In genomic region chr5:56822961-56823360, GRCh38 we compare ENCODE assay signal across 10 cellular contexts. TPM values are rescaled to one million over a fixed set of nuclear protein-coding genes. Genes with fewer than 3 reads are reported as not detected.
DNase-seq lines count a peak whose midpoint lies in the region; ATAC-seq and TF ChIP-seq lines count a peak whose summit lies in the region.
"Had no signal": no experiment of that assay in that cellular context is flagged by ENCODE, and none has a peak within 500 bp of the region (broad histone marks: within the 10 kb centered on the region; RNA-seq: fewer than 3 reads in every experiment).

No MANE protein-coding gene starts in this region.

- H3K4me1 ChIP-seq in OCI-LY7 (ENCODE audit: insufficient read depth, low read length, poor library complexity, severe bottlenecking) (peaks cover 49% of the 10 kb centered on the region), hepatocyte (ENCODE audit: insufficient read depth) (peaks cover 36% of the 10 kb centered on the region), thyroid gland (peaks cover 52 to 65% of the 10 kb centered on the region in 2 donors)

- DNase-seq in left ventricle myocardium superior: peak; percentile 26
- no peak for DNase-seq in cardiac septum (ENCODE audit: low spot score)
- no peak for DNase-seq in OCI-LY7 (ENCODE audit: low spot score)
- DNase-seq in hepatocyte (ENCODE audit: low spot score): no peak
- peak; percentile 34 to 43 for DNase-seq in thyroid gland
- DNase-seq in glomerular visceral epithelial cell (ENCODE audit: extremely low spot score): no peak
- DNase-seq: EL, T-helper 9 cell had no signal

- H3K79me2 ChIP-seq in OCI-LY7 (ENCODE audit: insufficient read depth, low read depth, low read length): peaks cover 98% of the 10 kb centered on the region
- H3K79me2 ChIP-seq in hepatocyte: peaks cover 100% of the 10 kb centered on the region

- CTCF ChIA-PET in OCI-LY7 (lab: Charles Lee; ENCODE audit: unreplicated experiment): no interaction called here

- TF ChIP-seq POLR2A in thyroid gland (IDR thresholded peaks at IDR 0.05): no peak

- WGBS in hepatocyte (ENCODE audit: low lambda C conversion rate, missing lambda C conversion rate): 76% methylated on average over 5 of the region's 5 CpGs
- 36 to 40% methylated on average over 5 of the region's 5 CpGs for WGBS in thyroid gland, 2 donors

- H3K36me3 ChIP-seq in OCI-LY7 (ENCODE audit: insufficient read depth, low read length) (peaks cover 18% of the 10 kb centered on the region), hepatocyte (replicated peaks; ENCODE audit: insufficient read depth, low read depth) (no peaks in the 10 kb centered on the region), thyroid gland (no peaks in the 10 kb centered on the region)

- H3K4me3 ChIP-seq in OCI-LY7 (ENCODE audit: low read depth, low read length, poor library complexity, severe bottlenecking) (no peak overlapping the region), hepatocyte (no peak overlapping the region), thyroid gland (replicated peaks in 1 of 3) (no peak overlapping the region)

- no peaks in the 10 kb centered on the region for H3K27me3 ChIP-seq in hepatocyte
- no peaks in the 10 kb centered on the region for H3K27me3 ChIP-seq in thyroid gland

- H4K20me1 ChIP-seq in OCI-LY7 (ENCODE audit: insufficient read depth, low read length): peaks cover 41% of the 10 kb centered on the region; the same call in 1 of the 2 replicates
- peaks cover 48% of the 10 kb centered on the region for H4K20me1 ChIP-seq in hepatocyte (ENCODE audit: insufficient read depth, poor library complexity, severe bottlenecking)

- H3K9me3 ChIP-seq in OCI-LY7 (ENCODE audit: low read length) (no peaks in the 10 kb centered on the region), hepatocyte (ENCODE audit: low read depth) (no peaks in the 10 kb centered on the region), thyroid gland (no peaks in the 10 kb centered on the region)

- ATAC-seq in left ventricle myocardium superior (no peak), GM19035 (IDR thresholded peaks at IDR 0.05; ENCODE audit: unreplicated experiment) (no peak), HG02852 (IDR thresholded peaks at IDR 0.05; ENCODE audit: unreplicated experiment) (no peak)

- H2AFZ ChIP-seq in OCI-LY7 (ENCODE audit: low read length) (no peak overlapping the region), hepatocyte (no peak overlapping the region)

- H3K27ac ChIP-seq in OCI-LY7 (ENCODE audit: low read depth, low read length, poor library complexity, severe bottlenecking) (no peak overlapping the region), hepatocyte (peak overlapping the region; percentile 9), thyroid gland (peak overlapping the region in 2 of 3 donors; percentile 11 to 42)

- H3K9me2 ChIP-seq in OCI-LY7 (ENCODE audit: insufficient read depth, low read length) (no peaks in the 10 kb centered on the region), hepatocyte (replicated peaks; ENCODE audit: insufficient read depth) (no peaks in the 10 kb centered on the region)

- POLR2A ChIA-PET in OCI-LY7 (lab: Charles Lee): interaction anchor here (0.6 to 0.7 kb wide), 2 partner anchors 9 to 425 kb away, joined by 3 to 4 read pairs; no protein-coding TSS in a partner anchor

- peak overlapping the region; percentile 8; the same call in 1 of the 2 replicates for H3K4me2 ChIP-seq in OCI-LY7 (ENCODE audit: low read length)
- H3K4me2 ChIP-seq in hepatocyte: peak overlapping the region; percentile 17

- BruUV-seq in OCI-LY7 (replicated peaks; lab: Mats Ljungman, UMichigan): no TSS peak

- TF ChIP-seq CTCF in OCI-LY7 (conservative IDR thresholded peaks at IDR 0.05; ENCODE audit: low read length) (no peak), hepatocyte (IDR thresholded peaks at IDR 0.05; ENCODE audit: poor library complexity) (no peak), thyroid gland (IDR thresholded peaks at IDR 0.05) (no peak)

- intact Hi-C loops in left ventricle myocardium superior (cut with micrococcal nuclease): no loop called here
- intact Hi-C loops in cardiac septum (cut with DNase I): no loop called here
- intact Hi-C loops in OCI-LY7 (cut with micrococcal nuclease; ENCODE audit: unreplicated experiment): no loop called here
- intact Hi-C loops in thyroid gland (cut with DNase I): no loop called here

RNA-seq across cellular contexts. Expression of gene MAP3K1, which starts 7.6 kb away (rescaled TPM):
- total RNA-seq in left ventricle myocardium superior (6.5 TPM), cardiac septum (6.8 TPM), OCI-LY7 (2022) (29.4 and 31.5 TPM in 2 replicates), hepatocyte (36.0 and 38.2 TPM in 2 replicates), thyroid gland (100 to 1,000 TPM in 1 of 4 donors, 10 to 100 TPM in 3; 56.9 to 113 (median 66.4) TPM)
- 25.9 and 29.9 TPM in 2 replicates for total RNA-seq in OCI-LY7 (2014; rRNA removed; shearing (Covaris generic))
- 11.2 and 12.0 TPM in 2 replicates for polyA plus RNA-seq in hepatocyte

Comparison
In these comparisons a context has a peak if more than half of its experiments do, and no peak if none do; other contexts are left out.
1. DNase-seq: peak in left ventricle myocardium superior (single experiment) and thyroid gland (2 of 2); none in cardiac septum (single experiment), OCI-LY7 (single experiment), hepatocyte (single experiment) and glomerular visceral epithelial cell (single experiment).